Comparison of ENCODE assay signal across 1 cellular context in the genomic region with DNA sequence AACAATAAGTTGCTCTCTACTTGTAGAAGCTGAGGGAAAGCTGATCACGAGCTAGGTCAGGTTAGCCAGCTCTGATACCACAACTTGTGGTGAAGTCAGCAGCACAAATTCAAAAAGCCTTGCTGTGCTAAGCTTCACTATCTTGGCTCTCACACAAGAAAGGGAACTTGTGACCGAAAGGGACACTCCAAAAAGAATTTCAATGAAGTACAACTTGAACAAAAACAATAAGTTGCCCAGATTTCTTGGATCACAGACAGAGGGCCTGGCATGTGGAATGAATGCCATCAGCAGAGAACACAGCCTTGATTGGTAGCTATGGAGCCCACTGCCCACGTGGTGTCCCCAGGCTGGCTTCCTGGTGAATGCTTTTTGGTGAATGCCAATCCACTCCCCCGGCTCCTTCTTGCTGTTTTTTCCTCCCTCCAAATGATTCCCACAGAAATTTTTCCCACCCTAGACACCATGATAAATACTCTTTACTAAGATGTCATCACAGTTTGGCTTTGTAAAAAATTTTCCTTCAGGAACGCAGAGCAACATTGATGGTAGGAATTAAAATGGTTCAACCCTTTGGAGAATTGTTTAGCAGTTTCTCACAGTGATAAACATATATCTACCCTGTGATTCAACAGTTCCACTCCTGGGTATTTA.
TF ChIP-seq lines count a peak whose summit lies in the region.

No MANE protein-coding gene starts in this region.

TF ChIP-seq in IMR-90, 13 proteins besides CTCF, POLR2A, EP300 and RAD21 (continued from another document):
- TF ChIP-seq MAZ (IDR thresholded peaks at IDR 0.05; ENCODE audit: borderline replicate concordance, low read depth, low read length) = no peak
- no peak for TF ChIP-seq MAFK (IDR thresholded peaks at IDR 0.05; ENCODE audit: low read depth, low read length)
- no peak for TF ChIP-seq SMC3 (IDR thresholded peaks at IDR 0.05; ENCODE audit: low read depth, low read length)
- TF ChIP-seq RFX5 (IDR thresholded peaks at IDR 0.05; ENCODE audit: low read depth, low read length) = no peak
- TF ChIP-seq MXI1 (IDR thresholded peaks at IDR 0.05; ENCODE audit: borderline replicate concordance, low read depth, low read length) = no peak
- TF ChIP-seq NFE2L2 (IDR thresholded peaks at IDR 0.05; ENCODE audit: low read depth, low read length) = no peak
- TF ChIP-seq FOS (IDR thresholded peaks at IDR 0.05; ENCODE audit: low read depth, low read length) = no peak
- no peak for TF ChIP-seq CHD1 (IDR thresholded peaks at IDR 0.05; ENCODE audit: low read depth, low read length)
- TF ChIP-seq RCOR1 (IDR thresholded peaks at IDR 0.05; ENCODE audit: insufficient replicate concordance, low read length) = no peak
- no peak for TF ChIP-seq BHLHE40 (IDR thresholded peaks at IDR 0.05; ENCODE audit: low read depth, low read length)
- TF ChIP-seq CEBPB (IDR thresholded peaks at IDR 0.05; ENCODE audit: low read depth, low read length) = no peak
